9 cellular contexts compared by ENCODE assay signal in genomic region chr6:85675030-85675819, GRCh38. TPM values are rescaled to one million over a fixed set of nuclear protein-coding genes. Genes with fewer than 3 reads are reported as not detected.
DNase-seq lines count a peak whose midpoint lies in the region; ATAC-seq, FAIRE-seq and TF ChIP-seq lines count a peak whose summit lies in the region.
"Had no signal": no experiment of that assay in that cellular context is flagged by ENCODE, and none has a peak within 500 bp of the region (broad histone marks: within the 10 kb centered on the region; RNA-seq: fewer than 3 reads in every experiment).

No MANE protein-coding gene starts in this region.

- H3K9me3 ChIP-seq in HepG2 (ENCODE audit: low read length), result no peaks in the 10 kb centered on the region
- no peaks in the 10 kb centered on the region for H3K9me3 ChIP-seq in right lobe of liver
- no peaks in the 10 kb centered on the region for H3K9me3 ChIP-seq in iPS-18c (ENCODE audit: control insufficient read depth, insufficient read depth, low read length)
- no peaks in the 10 kb centered on the region for H3K9me3 ChIP-seq in vagina
- H3K9me3 ChIP-seq in pancreas, result no peaks in the 10 kb centered on the region

- 90% methylated on average over 4 of the region's 4 CpGs for WGBS in HepG2 (ENCODE audit: low lambda C conversion rate)
- 74% methylated on average over 3 of the region's 4 CpGs for WGBS in right lobe of liver (ENCODE audit: insufficient coverage, low coverage, low lambda C conversion rate, missing lambda C conversion rate)
- 84 to 92% methylated on average over 4 of the region's 4 CpGs for WGBS in pancreas, 2 donors

- POLR2A ChIA-PET in HepG2 (lab: Yijun Ruan, JAX), result interaction anchor here (1.6 to 5.5 kb wide), 3 partner anchors 25 to 82 kb away, joined by 3 to 245 read pairs (median 44); partner anchors contain the start of genes SNX14 and SYNCRIP

- BruUV-seq in HepG2 (replicated peaks; lab: Mats Ljungman, UMichigan), result no TSS peak

- TF ChIP-seq CTCF in HepG2 (CRISPR knock-in tag; IDR thresholded peaks at IDR 0.05), result no peak
- no peak for TF ChIP-seq CTCF in right lobe of liver (IDR thresholded peaks at IDR 0.05)
- TF ChIP-seq CTCF in vagina (IDR thresholded peaks at IDR 0.05), result no peak
- no peak for TF ChIP-seq CTCF in pancreas (IDR thresholded peaks at IDR 0.05)

- ATAC-seq in HepG2 (no peak), right lobe of liver (no peak), pancreas (no peak)

- intact Hi-C loops in HepG2 (cut with micrococcal nuclease; ENCODE audit: unreplicated experiment) (loop anchor here (5.0 to 10.0 kb wide), 2 partner anchors 83 to 190 kb away; partner anchors contain the start of gene SNX14), right lobe of liver (cut with DNase I) (loop anchor here in 1 of 2 donors (5.0 kb wide), 1 partner anchor 33 kb away; the partner anchor contains the start of gene SYNCRIP), vagina (cut with DNase I) (no loop called here), pancreas (cut with DNase I) (loop anchor here in 2 of 3 donors (5.0 kb wide), 1 partner anchor 33 kb away; the partner anchor contains the start of gene SYNCRIP (in 2 of the 2))

- H3K4me1 ChIP-seq in HepG2 (ENCODE audit: insufficient read depth, low read length), result peaks cover 35% of the 10 kb centered on the region
- peaks cover 0 to 28% (median 4%) of the 10 kb centered on the region in 4 donors for H3K4me1 ChIP-seq in right lobe of liver
- H3K4me1 ChIP-seq in vagina, result peaks cover 43% of the 10 kb centered on the region
- H3K4me1 ChIP-seq in pancreas, result peaks cover 4 to 13% (median 4%) of the 10 kb centered on the region in 3 donors

- H3K79me2 ChIP-seq in HepG2 (ENCODE audit: insufficient read depth, low read length), result peaks cover 44% of the 10 kb centered on the region

- no peaks in the 10 kb centered on the region; a peak in 1 of 5 replicates for H3K27me3 ChIP-seq in HepG2 (ENCODE audit: control insufficient read depth in 1 of 2, insufficient read depth in 2 of 2, low read length in 2 of 2)
- no peaks in the 10 kb centered on the region for H3K27me3 ChIP-seq in right lobe of liver
- H3K27me3 ChIP-seq in vagina, result no peaks in the 10 kb centered on the region
- no peaks in the 10 kb centered on the region for H3K27me3 ChIP-seq in pancreas

- 0 out of 2 replicates have a peak overlapping the region, but pooled peaks have one; percentile 97 for H3K9ac ChIP-seq in HepG2 (ENCODE audit: insufficient read depth, low read depth, low read length)

- TF ChIP-seq POLR2A in HepG2 (IDR thresholded peaks at IDR 0.05; ENCODE audit: insufficient read depth in 1 of 2, low read depth in 2 of 2, low read length in 2 of 2), result peak in 1 of 2 experiments; percentile 40; a peak in 2 of 4 replicates
- TF ChIP-seq POLR2A in right lobe of liver (IDR thresholded peaks at IDR 0.05), result no peak
- no peak for TF ChIP-seq POLR2A in vagina (IDR thresholded peaks at IDR 0.05)

- H3K4me2 ChIP-seq in HepG2 (ENCODE audit: low read depth, low read length), result peak overlapping the region; percentile 82

- CTCF ChIA-PET in HepG2 (lab: Yijun Ruan, JAX; ENCODE audit: low intra/inter-chr PET ratio, low total read pairs), result no interaction called here

- no peak overlapping the region for H3K27ac ChIP-seq in HepG2 (ENCODE audit: extremely low read length, insufficient read depth, low read length)
- no peak overlapping the region for H3K27ac ChIP-seq in right lobe of liver
- no peak overlapping the region for H3K27ac ChIP-seq in vagina
- no peak overlapping the region for H3K27ac ChIP-seq in pancreas

- peaks cover 39% of the 10 kb centered on the region for H4K20me1 ChIP-seq in HepG2 (ENCODE audit: insufficient read depth, low read length)

- FAIRE-seq in HepG2 (lab: Jason Lieb, UNC), result no peak
- no peak for FAIRE-seq in pancreas (lab: Jason Lieb, UNC)

- in situ Hi-C loops in HepG2 (cut with HindIII; ENCODE audit: extremely low pct_ligation_motif_present, low pct_unique_long_range_greater_than_20kb), result loop anchor here (5.0 kb wide), 1 partner anchor 33 kb away; the partner anchor contains the start of gene SYNCRIP

- no peak for TF ChIP-seq EP300 in HepG2 (IDR thresholded peaks at IDR 0.05; ENCODE audit: low read depth in 2 of 2, low read length in 2 of 2)
- no peak for TF ChIP-seq EP300 in HepG2 (CRISPR knock-in tag; IDR thresholded peaks at IDR 0.05; ENCODE audit: borderline replicate concordance)

- H2AFZ ChIP-seq in HepG2 (ENCODE audit: low read length), result no peak overlapping the region

- no peak for TF ChIP-seq RAD21 in HepG2 (CRISPR knock-in tag; IDR thresholded peaks at IDR 0.05)

- no peak for DNase-seq in HepG2 (ENCODE audit: low spot score)
- DNase-seq in right lobe of liver, result no peak
- DNase-seq in activated T-cell treated with anti-CD3 and anti-CD28 coated beads, Interleukin-2, amount 50 U/mL, for 48 hours, result peak; percentile 42 to 45
- DNase-seq in vagina (ENCODE audit: extremely low spot score in 2 of 2), result no peak
- DNase-seq in NCI-H2107 (lab: John Stamatoyannopoulos, UW), result no peak
- no peak for DNase-seq in medulla oblongata (ENCODE audit: extremely low spot score)
- no peak for DNase-seq in pancreas
- DNase-seq: left cardiac atrium had no signal

- H3K4me3 ChIP-seq in HepG2 (replicated peaks in 1 of 3; ENCODE audit: insufficient read depth in 1 of 3, low read depth in 2 of 3, low read length in 3 of 3) (peak overlapping the region in 1 of 3 experiments; percentile 92; a peak in 1 of 6 replicates), right lobe of liver (peak overlapping the region in 1 of 3 donors; percentile 75), iPS-18c (ENCODE audit: insufficient read depth, low read depth, low read length) (peak overlapping the region; percentile 96), vagina (peak overlapping the region; percentile 90 to 97), pancreas (peak overlapping the region in 1 of 4 donors; percentile 71)

- H3K36me3 ChIP-seq in HepG2 (replicated peaks in 1 of 2; ENCODE audit: control insufficient read depth in 1 of 2, insufficient read depth in 2 of 2, low read length in 2 of 2), result peaks cover 0 to 4% of the 10 kb centered on the region in 2 experiments; a peak in 1 of 5 replicates
- H3K36me3 ChIP-seq in right lobe of liver, result no peaks in the 10 kb centered on the region
- H3K36me3 ChIP-seq in vagina, result peaks cover 0 to 7% of the 10 kb centered on the region in 2 donors
- no peaks in the 10 kb centered on the region for H3K36me3 ChIP-seq in pancreas

TF ChIP-seq in HepG2, 621 proteins besides CTCF, POLR2A, EP300 and RAD21 (continues in another document):
- TF ChIP-seq ZFP1 (CRISPR knock-in tag; IDR thresholded peaks at IDR 0.05) (no peak), POLR2G (IDR thresholded peaks at IDR 0.05; ENCODE audit: low read depth, low read length) (peak; percentile 67), RBFOX2 (IDR thresholded peaks at IDR 0.05; ENCODE audit: low read depth, low read length) (peak; percentile 53; the same call in 1 of the 2 replicates), ZC3H4 (CRISPR knock-in tag; IDR thresholded peaks at IDR 0.05; ENCODE audit: borderline replicate concordance) (no peak), TOPORS (CRISPR knock-in tag; IDR thresholded peaks at IDR 0.05) (no peak), AGO2 (optimal IDR thresholded peaks at IDR 0.05; ENCODE audit: low read depth, low read length) (peak; percentile 56), RBM22 (optimal IDR thresholded peaks at IDR 0.05; ENCODE audit: low read length) (peak; percentile 71), ZNF770 (CRISPR knock-in tag; IDR thresholded peaks at IDR 0.05) (peak; percentile 72), SAP130 (CRISPR knock-in tag; IDR thresholded peaks at IDR 0.05; ENCODE audit: low read depth) (peak; percentile 19; the same call in 1 of the 2 replicates), FOSL2 (CRISPR knock-in tag; IDR thresholded peaks at IDR 0.05) (peak; percentile 71)

RNA-seq across cellular contexts. Expression of gene SYNCRIP, which starts 32.5 kb away (rescaled TPM):
- total RNA-seq in HepG2 (2016; rRNA removed; fragmentation: Illumina TruSeq; extraction: Trizol) (112 and 183 TPM in 2 replicates), right lobe of liver (10 to 100 TPM; 27.8 to 47.3 (median 39.4) TPM), vagina (60.9 TPM), pancreas (10 to 100 TPM; 23.3 to 48.9 (median 43.5) TPM)
- 11.4 and 13.0 TPM in 2 replicates for total RNA-seq in HepG2 (2016; cell fraction: cytosol; rRNA removed; fragmentation: Illumina TruSeq; extraction: Trizol; ENCODE audit: low read depth)
- total RNA-seq in HepG2 (2016; cell fraction: insoluble cytoplasmic fraction; rRNA removed; fragmentation: Illumina TruSeq; extraction: Trizol), result 101 and 177 TPM in 2 replicates
- total RNA-seq in HepG2 (2016; cell fraction: membrane; rRNA removed; fragmentation: Illumina TruSeq; extraction: Trizol), result 28.5 and 32.6 TPM in 2 replicates
- 112 TPM in 2 replicates for total RNA-seq in HepG2 (2016; cell fraction: nucleus; rRNA removed; fragmentation: Illumina TruSeq; extraction: Trizol)
- polyA plus RNA-seq in HepG2 (2011; rRNA removed) (6.8 and 8.1 TPM in 2 replicates), pancreas (10 to 100 TPM; 14.6 to 22.2 TPM)
- polyA plus RNA-seq in HepG2 (2011; cell fraction: cytosol; rRNA removed), result 3.2 and 5.2 TPM in 2 replicates
- 6.9 and 7.9 TPM in 2 replicates for polyA plus RNA-seq in HepG2 (2011; cell fraction: nucleus; rRNA removed)
- polyA plus RNA-seq in HepG2 (2012), result 41.5 and 63.8 TPM in 2 replicates
- 5.1 and 5.8 TPM in 2 replicates for polyA plus RNA-seq in HepG2 (2016; cell fraction: cytosol; fragmentation: Illumina TruSeq; extraction: Trizol; ENCODE audit: low read depth)
- 185 and 186 TPM in 2 replicates for polyA plus RNA-seq in HepG2 (2016; cell fraction: insoluble cytoplasmic fraction; fragmentation: Illumina TruSeq; extraction: Trizol; ENCODE audit: low read depth)
- polyA plus RNA-seq in HepG2 (2016; cell fraction: membrane; fragmentation: Illumina TruSeq; extraction: Trizol; ENCODE audit: low read depth), result 12.7 and 15.0 TPM in 2 replicates
- 74.1 and 83.2 TPM in 2 replicates for polyA plus RNA-seq in HepG2 (2016; cell fraction: nucleus; fragmentation: Illumina TruSeq; extraction: Trizol; ENCODE audit: insufficient read depth, low read depth)
- 7.5 and 23.4 TPM in 2 replicates for polyA minus RNA-seq in HepG2 (2011; rRNA and poly(A)+ RNA removed; ENCODE audit: low replicate concordance)
- polyA minus RNA-seq in HepG2 (2011; cell fraction: cytosol; rRNA and poly(A)+ RNA removed), result 13.1 and 17.5 TPM in 2 replicates
- 70.1 and 89.5 TPM in 2 replicates for polyA minus RNA-seq in HepG2 (2011; cell fraction: nucleus; rRNA and poly(A)+ RNA removed)

Comparison
In these comparisons a context has a peak if more than half of its experiments do, and no peak if none do; other contexts are left out.
1. DNase-seq: peak in activated T-cell treated with anti-CD3 and anti-CD28 coated beads, Interleukin-2, amount 50 U/mL, for 48 hours (2 of 2); none in HepG2 (single experiment), right lobe of liver (0 of 3), vagina (0 of 2), NCI-H2107 (single experiment), medulla oblongata (single experiment) and pancreas (0 of 6).